In genomic region chr5:60492958-60493357, GRCh38 we compare ENCODE assay signal across 1 cellular context.
A peak's percentile ranks its signal among the peaks of the same experiment; 100 is the strongest.
TF ChIP-seq lines count a peak whose summit lies in the region.

No MANE protein-coding gene starts in this region.

TF ChIP-seq in HepG2, 621 proteins besides CTCF, POLR2A, EP300 and RAD21 (continued from another document):
- TF ChIP-seq, protein P1, sequence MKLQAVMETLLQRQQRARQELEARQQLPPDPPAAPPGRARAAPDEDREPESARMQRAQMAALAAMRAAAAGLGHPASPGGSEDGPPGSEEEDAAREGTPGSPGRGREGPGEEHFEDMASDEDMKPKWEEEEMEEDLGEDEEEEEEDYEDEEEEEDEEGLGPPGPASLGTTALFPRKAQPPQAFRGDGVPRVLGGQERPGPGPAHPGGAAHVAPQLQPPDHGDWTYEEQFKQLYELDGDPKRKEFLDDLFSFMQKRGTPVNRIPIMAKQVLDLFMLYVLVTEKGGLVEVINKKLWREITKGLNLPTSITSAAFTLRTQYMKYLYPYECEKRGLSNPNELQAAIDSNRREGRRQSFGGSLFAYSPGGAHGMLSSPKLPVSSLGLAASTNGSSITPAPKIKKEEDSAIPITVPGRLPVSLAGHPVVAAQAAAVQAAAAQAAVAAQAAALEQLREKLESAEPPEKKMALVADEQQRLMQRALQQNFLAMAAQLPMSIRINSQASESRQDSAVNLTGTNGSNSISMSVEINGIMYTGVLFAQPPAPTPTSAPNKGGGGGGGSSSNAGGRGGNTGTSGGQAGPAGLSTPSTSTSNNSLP (IDR thresholded peaks at IDR 0.05; ENCODE audit: low read depth, low read length) = peak; percentile 50; the same call in 1 of the 2 replicates
- TF ChIP-seq ZKSCAN1 (IDR thresholded peaks at IDR 0.05; ENCODE audit: low read length) (no peak), ZNF781 (CRISPR knock-in tag; IDR thresholded peaks at IDR 0.05; ENCODE audit: borderline replicate concordance, not compliant biosample characterization) (no peak), RXRB (CRISPR knock-in tag; IDR thresholded peaks at IDR 0.05; ENCODE audit: borderline replicate concordance) (peak; percentile 79), ZNF264 (CRISPR knock-in tag; IDR thresholded peaks at IDR 0.05) (peak; percentile 75; the same call in 1 of the 2 replicates), MXI1 (IDR thresholded peaks at IDR 0.05; ENCODE audit: borderline replicate concordance, low read depth, low read length) (peak; percentile 25; the same call in 1 of the 3 replicates), ZSCAN9 (CRISPR knock-in tag; IDR thresholded peaks at IDR 0.05; ENCODE audit: borderline replicate concordance) (0 out of 2 replicates have a peak, but pooled peaks have one; percentile 38), FOXK1 (CRISPR knock-in tag; IDR thresholded peaks at IDR 0.05; ENCODE audit: borderline replicate concordance, low read depth) (peak; percentile 39; the same call in 1 of the 2 replicates), SOX13 (IDR thresholded peaks at IDR 0.05) (no peak), SOX13 (CRISPR knock-in tag; conservative IDR thresholded peaks at IDR 0.05 in 1 of 2, IDR thresholded peaks at IDR 0.05 in 1 of 2) (peak in 1 of 2 experiments; percentile 61; a peak in 1 of 4 replicates), SRF (IDR thresholded peaks at IDR 0.05; ENCODE audit: low read depth, low read length) (no peak), ZNF3 (CRISPR knock-in tag; IDR thresholded peaks at IDR 0.05) (peak; percentile 94), NR2F6 (IDR thresholded peaks at IDR 0.05) (peak; percentile 47; the same call in 1 of the 2 replicates), NR2F6 (CRISPR knock-in tag; IDR thresholded peaks at IDR 0.05) (no peak), NFIC (IDR thresholded peaks at IDR 0.05; ENCODE audit: low read length) (peak; percentile 56; the same call in 1 of the 2 replicates), PAXIP1 (CRISPR knock-in tag; conservative IDR thresholded peaks at IDR 0.05) (peak; percentile 51; the same call in 1 of the 2 replicates), ZNF512 (CRISPR knock-in tag; IDR thresholded peaks at IDR 0.05) (no peak), ZNF234 (CRISPR knock-in tag; conservative IDR thresholded peaks at IDR 0.05) (no peak), POLR2AphosphoS2 (IDR thresholded peaks at IDR 0.05; ENCODE audit: low read depth, low read length) (no peak), SOX5 (CRISPR knock-in tag; IDR thresholded peaks at IDR 0.05; ENCODE audit: borderline replicate concordance) (peak; percentile 32; the same call in 1 of the 2 replicates), SOX6 (IDR thresholded peaks at IDR 0.05) (no peak), SOX6 (CRISPR knock-in tag; IDR thresholded peaks at IDR 0.05) (peak; percentile 50; the same call in 1 of the 2 replicates), ZBTB43 (CRISPR knock-in tag; conservative IDR thresholded peaks at IDR 0.05) (peak; percentile 88), ZIK1 (CRISPR knock-in tag; IDR thresholded peaks at IDR 0.05; ENCODE audit: borderline replicate concordance, low read depth) (no peak), ZNF644 (CRISPR knock-in tag; IDR thresholded peaks at IDR 0.05; ENCODE audit: low read depth) (0 out of 2 replicates have a peak, but pooled peaks have one; percentile 51), BORCS8-MEF2B (CRISPR knock-in tag; IDR thresholded peaks at IDR 0.05) (no peak), SAP130 (CRISPR knock-in tag; IDR thresholded peaks at IDR 0.05; ENCODE audit: low read depth) (peak; percentile 84), RARA (CRISPR knock-in tag; IDR thresholded peaks at IDR 0.05) (peak; percentile 55; the same call in 1 of the 2 replicates), CREM (IDR thresholded peaks at IDR 0.05) (peak; percentile 54; the same call in 1 of the 2 replicates), CREM (CRISPR knock-in tag; IDR thresholded peaks at IDR 0.05) (no peak), ZNF839 (CRISPR knock-in tag; IDR thresholded peaks at IDR 0.05; ENCODE audit: borderline replicate concordance) (no peak), RAD51 (IDR thresholded peaks at IDR 0.05; ENCODE audit: borderline replicate concordance) (no peak), MED1 (CRISPR knock-in tag; IDR thresholded peaks at IDR 0.05) (peak; percentile 84)
- TF ChIP-seq, protein P2, sequence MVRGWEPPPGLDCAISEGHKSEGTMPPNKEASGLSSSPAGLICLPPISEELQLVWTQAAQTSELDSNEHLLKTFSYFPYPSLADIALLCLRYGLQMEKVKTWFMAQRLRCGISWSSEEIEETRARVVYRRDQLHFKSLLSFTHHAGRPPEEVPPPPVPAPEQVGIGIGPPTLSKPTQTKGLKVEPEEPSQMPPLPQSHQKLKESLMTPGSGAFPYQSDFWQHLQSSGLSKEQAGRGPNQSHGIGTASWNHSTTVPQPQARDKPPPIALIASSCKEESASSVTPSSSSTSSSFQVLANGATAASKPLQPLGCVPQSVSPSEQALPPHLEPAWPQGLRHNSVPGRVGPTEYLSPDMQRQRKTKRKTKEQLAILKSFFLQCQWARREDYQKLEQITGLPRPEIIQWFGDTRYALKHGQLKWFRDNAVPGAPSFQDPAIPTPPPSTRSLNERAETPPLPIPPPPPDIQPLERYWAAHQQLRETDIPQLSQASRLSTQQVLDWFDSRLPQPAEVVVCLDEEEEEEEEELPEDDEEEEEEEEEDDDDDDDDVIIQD (CRISPR knock-in tag; IDR thresholded peaks at IDR 0.05; ENCODE audit: low read depth) = peak; percentile 67; the same call in 1 of the 2 replicates
- TF ChIP-seq, protein P3, sequence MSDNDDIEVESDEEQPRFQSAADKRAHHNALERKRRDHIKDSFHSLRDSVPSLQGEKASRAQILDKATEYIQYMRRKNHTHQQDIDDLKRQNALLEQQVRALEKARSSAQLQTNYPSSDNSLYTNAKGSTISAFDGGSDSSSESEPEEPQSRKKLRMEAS (IDR thresholded peaks at IDR 0.05) = 0 out of 2 replicates have a peak, but pooled peaks have one; percentile 15
- TF ChIP-seq, protein P4, sequence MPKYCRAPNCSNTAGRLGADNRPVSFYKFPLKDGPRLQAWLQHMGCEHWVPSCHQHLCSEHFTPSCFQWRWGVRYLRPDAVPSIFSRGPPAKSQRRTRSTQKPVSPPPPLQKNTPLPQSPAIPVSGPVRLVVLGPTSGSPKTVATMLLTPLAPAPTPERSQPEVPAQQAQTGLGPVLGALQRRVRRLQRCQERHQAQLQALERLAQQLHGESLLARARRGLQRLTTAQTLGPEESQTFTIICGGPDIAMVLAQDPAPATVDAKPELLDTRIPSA (CRISPR knock-in tag; IDR thresholded peaks at IDR 0.05; ENCODE audit: borderline replicate concordance) = no peak
